1 cellular context compared by ENCODE assay signal in genomic region chr11:28058333-28058732, GRCh38.
TF ChIP-seq lines count a peak whose summit lies in the region.

No MANE protein-coding gene starts in this region.

TF ChIP-seq in GM23338, 12 proteins besides CTCF, POLR2A, EP300 and RAD21 (continued from another document):
- TF ChIP-seq STAT1 (IDR thresholded peaks at IDR 0.05; ENCODE audit: unreplicated experiment) (no peak), ZNF331 (CRISPR knock-in tag; IDR thresholded peaks at IDR 0.05; ENCODE audit: low read depth) (no peak), CREB1 (CRISPR knock-in tag; IDR thresholded peaks at IDR 0.05; ENCODE audit: low read depth) (no peak), ZNF114 (CRISPR knock-in tag; IDR thresholded peaks at IDR 0.05) (no peak), REST (IDR thresholded peaks at IDR 0.05; ENCODE audit: unreplicated experiment) (no peak), EZH2phosphoT487 (IDR thresholded peaks at IDR 0.05; ENCODE audit: unreplicated experiment) (no peak), NANOG (IDR thresholded peaks at IDR 0.05; ENCODE audit: borderline replicate concordance) (no peak), POLR2AphosphoS5 (IDR thresholded peaks at IDR 0.05; ENCODE audit: low read depth) (no peak), EZH2 (IDR thresholded peaks at IDR 0.05; ENCODE audit: low read depth, unreplicated experiment) (no peak)
- TF ChIP-seq, protein P1, sequence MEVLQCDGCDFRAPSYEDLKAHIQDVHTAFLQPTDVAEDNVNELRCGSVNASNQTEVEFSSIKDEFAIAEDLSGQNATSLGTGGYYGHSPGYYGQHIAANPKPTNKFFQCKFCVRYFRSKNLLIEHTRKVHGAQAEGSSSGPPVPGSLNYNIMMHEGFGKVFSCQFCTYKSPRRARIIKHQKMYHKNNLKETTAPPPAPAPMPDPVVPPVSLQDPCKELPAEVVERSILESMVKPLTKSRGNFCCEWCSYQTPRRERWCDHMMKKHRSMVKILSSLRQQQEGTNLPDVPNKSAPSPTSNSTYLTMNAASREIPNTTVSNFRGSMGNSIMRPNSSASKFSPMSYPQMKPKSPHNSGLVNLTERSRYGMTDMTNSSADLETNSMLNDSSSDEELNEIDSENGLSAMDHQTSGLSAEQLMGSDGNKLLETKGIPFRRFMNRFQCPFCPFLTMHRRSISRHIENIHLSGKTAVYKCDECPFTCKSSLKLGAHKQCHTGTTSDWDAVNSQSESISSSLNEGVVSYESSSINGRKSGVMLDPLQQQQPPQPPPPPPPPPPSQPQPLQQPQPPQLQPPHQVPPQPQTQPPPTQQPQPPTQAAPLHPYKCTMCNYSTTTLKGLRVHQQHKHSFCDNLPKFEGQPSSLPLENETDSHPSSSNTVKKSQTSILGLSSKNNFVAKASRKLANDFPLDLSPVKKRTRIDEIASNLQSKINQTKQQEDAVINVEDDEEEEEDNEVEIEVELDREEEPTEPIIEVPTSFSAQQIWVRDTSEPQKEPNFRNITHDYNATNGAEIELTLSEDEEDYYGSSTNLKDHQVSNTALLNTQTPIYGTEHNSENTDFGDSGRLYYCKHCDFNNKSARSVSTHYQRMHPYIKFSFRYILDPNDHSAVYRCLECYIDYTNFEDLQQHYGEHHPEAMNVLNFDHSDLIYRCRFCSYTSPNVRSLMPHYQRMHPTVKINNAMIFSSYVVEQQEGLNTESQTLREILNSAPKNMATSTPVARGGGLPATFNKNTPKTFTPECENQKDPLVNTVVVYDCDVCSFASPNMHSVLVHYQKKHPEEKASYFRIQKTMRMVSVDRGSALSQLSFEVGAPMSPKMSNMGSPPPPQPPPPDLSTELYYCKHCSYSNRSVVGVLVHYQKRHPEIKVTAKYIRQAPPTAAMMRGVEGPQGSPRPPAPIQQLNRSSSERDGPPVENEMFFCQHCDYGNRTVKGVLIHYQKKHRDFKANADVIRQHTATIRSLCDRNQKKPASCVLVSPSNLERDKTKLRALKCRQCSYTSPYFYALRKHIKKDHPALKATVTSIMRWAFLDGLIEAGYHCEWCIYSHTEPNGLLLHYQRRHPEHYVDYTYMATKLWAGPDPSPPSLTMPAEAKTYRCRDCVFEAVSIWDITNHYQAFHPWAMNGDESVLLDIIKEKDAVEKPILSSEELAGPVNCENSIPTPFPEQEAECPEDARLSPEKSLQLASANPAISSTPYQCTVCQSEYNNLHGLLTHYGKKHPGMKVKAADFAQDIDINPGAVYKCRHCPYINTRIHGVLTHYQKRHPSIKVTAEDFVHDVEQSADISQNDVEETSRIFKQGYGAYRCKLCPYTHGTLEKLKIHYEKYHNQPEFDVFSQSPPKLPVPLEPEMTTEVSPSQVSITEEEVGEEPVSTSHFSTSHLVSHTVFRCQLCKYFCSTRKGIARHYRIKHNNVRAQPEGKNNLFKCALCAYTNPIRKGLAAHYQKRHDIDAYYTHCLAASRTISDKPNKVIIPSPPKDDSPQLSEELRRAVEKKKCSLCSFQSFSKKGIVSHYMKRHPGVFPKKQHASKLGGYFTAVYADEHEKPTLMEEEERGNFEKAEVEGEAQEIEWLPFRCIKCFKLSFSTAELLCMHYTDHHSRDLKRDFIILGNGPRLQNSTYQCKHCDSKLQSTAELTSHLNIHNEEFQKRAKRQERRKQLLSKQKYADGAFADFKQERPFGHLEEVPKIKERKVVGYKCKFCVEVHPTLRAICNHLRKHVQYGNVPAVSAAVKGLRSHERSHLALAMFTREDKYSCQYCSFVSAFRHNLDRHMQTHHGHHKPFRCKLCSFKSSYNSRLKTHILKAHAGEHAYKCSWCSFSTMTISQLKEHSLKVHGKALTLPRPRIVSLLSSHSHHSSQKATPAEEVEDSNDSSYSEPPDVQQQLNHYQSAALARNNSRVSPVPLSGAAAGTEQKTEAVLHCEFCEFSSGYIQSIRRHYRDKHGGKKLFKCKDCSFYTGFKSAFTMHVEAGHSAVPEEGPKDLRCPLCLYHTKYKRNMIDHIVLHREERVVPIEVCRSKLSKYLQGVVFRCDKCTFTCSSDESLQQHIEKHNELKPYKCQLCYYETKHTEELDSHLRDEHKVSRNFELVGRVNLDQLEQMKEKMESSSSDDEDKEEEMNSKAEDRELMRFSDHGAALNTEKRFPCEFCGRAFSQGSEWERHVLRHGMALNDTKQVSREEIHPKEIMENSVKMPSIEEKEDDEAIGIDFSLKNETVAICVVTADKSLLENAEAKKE (CRISPR knock-in tag; IDR thresholded peaks at IDR 0.05) = no peak
